5 cellular contexts compared by ENCODE assay signal in the genomic region with DNA sequence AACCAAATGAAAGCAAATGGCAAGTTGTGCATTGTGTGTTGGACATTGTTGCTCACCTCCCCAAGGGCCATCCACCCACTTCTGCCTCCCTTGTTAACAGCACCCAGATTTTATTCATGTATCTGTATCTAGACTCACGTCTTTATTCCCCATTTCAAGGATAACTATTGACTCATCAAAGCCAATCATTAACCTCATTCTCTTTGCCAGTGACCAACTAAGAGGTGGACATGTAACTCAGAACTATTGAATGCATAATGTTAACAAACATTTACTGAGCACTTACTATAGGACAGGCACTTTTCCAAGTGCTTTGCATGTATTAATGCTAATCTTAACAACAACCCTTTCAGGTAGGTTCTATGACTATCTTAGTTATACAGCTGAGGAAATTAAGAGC.
"Had no signal": no experiment of that assay in that cellular context is flagged by ENCODE, and none has a peak within 500 bp of the region (broad histone marks: within the 10 kb centered on the region; RNA-seq: fewer than 3 reads in every experiment).

No MANE protein-coding gene starts in this region.

- FAIRE-seq: HTR-8/SVneo, K562 had no signal

- H3K27ac ChIP-seq: HL-60 had no signal

- ATAC-seq: K562 had no signal

- DNase-seq: IMR-90, KBM-7 had no signal

- H3K4me3 ChIP-seq: K562 had no signal
